16 cellular contexts compared by ENCODE assay signal in the genomic region with DNA sequence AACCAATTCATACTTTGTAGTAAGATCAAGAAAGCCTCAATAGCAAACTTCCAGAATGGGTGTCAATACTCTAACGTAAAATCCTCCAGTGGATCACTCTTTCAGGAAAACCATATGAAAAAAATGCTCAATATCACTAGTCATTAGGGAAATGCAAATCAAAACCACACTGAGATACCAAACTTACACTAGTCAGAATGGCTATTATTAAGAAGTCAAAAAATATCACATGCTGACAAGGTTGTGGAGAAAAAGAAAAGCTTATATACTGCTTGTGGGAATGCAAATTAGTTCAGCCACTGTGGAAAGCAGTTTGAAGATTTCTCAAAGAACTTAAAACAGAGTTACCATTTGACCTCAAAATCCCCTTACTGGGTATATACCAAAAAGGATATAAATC. TPM values are rescaled to one million over a fixed set of nuclear protein-coding genes. Genes with fewer than 3 reads are reported as not detected.
A peak's percentile ranks its signal among the peaks of the same experiment; 100 is the strongest.
DNase-seq lines count a peak whose midpoint lies in the region; ATAC-seq lines count a peak whose summit lies in the region.
"Had no signal": no experiment of that assay in that cellular context is flagged by ENCODE, and none has a peak within 500 bp of the region (broad histone marks: within the 10 kb centered on the region; RNA-seq: fewer than 3 reads in every experiment).

No MANE protein-coding gene starts in this region.

- no peaks in the 10 kb centered on the region for H3K79me2 ChIP-seq in Karpas-422 (ENCODE audit: low read length)
- H3K79me2 ChIP-seq in GM23248 (ENCODE audit: insufficient read depth): no peaks in the 10 kb centered on the region

- peaks cover 19% of the 10 kb centered on the region for H3K4me1 ChIP-seq in Karpas-422 (ENCODE audit: low read length)
- no peaks in the 10 kb centered on the region for H3K4me1 ChIP-seq in GM23248 (ENCODE audit: insufficient read depth)
- no peaks in the 10 kb centered on the region for H3K4me1 ChIP-seq in mesenchymal stem cell (ENCODE audit: control insufficient read depth, insufficient read depth, low read depth, low read length)
- H3K4me1 ChIP-seq: BE2C had no signal

- ATAC-seq in GM18868 (IDR thresholded peaks at IDR 0.05; ENCODE audit: unreplicated experiment) (peak; percentile 30), GM21528 (IDR thresholded peaks at IDR 0.05; ENCODE audit: low FRiP score, unreplicated experiment) (peak; percentile 59), HG02981 (IDR thresholded peaks at IDR 0.05; ENCODE audit: unreplicated experiment) (peak; percentile 53)
- ATAC-seq: HepG2; stimulated activated naive CD8-positive, alpha-beta T cell treated with anti-CD3 and anti-CD28 coated beads, Interleukin-15, amount 100 ng/mL, for 72 hours had no signal

- H3F3A ChIP-seq in GM23248 (ENCODE audit: insufficient read depth): no peaks in the 10 kb centered on the region

- no peak overlapping the region for H2BK5ac ChIP-seq in mesenchymal stem cell (ENCODE audit: low read depth, low read length, poor library complexity, severe bottlenecking)

- H3K14ac ChIP-seq in mesenchymal stem cell (ENCODE audit: low read length in 2 of 2): no peak overlapping the region

- H3K9me3 ChIP-seq in Karpas-422 (ENCODE audit: low read length) (no peaks in the 10 kb centered on the region), GM23248 (ENCODE audit: low read depth) (no peaks in the 10 kb centered on the region), mesenchymal stem cell (ENCODE audit: control insufficient read depth, low read length) (no peaks in the 10 kb centered on the region)
- H3K9me3 ChIP-seq: BE2C had no signal

- H4K20me1 ChIP-seq in Karpas-422 (ENCODE audit: insufficient read depth, low read depth, low read length) (no peaks in the 10 kb centered on the region), GM23248 (ENCODE audit: insufficient read depth) (no peaks in the 10 kb centered on the region)

- no peak overlapping the region for H3K4ac ChIP-seq in mesenchymal stem cell (ENCODE audit: low read depth in 1 of 2, low read length in 2 of 2)

- H3K18ac ChIP-seq in mesenchymal stem cell (ENCODE audit: low read depth in 1 of 2, low read length in 2 of 2): no peak overlapping the region

- H4K8ac ChIP-seq in mesenchymal stem cell (ENCODE audit: low read length): no peak overlapping the region

- no peak overlapping the region for H3K9ac ChIP-seq in Karpas-422 (ENCODE audit: low read length)
- H3K9ac ChIP-seq in GM23248: no peak overlapping the region
- H3K9ac ChIP-seq in mesenchymal stem cell (ENCODE audit: low read length): no peak overlapping the region

- H4K91ac ChIP-seq in mesenchymal stem cell (ENCODE audit: low read length): no peak overlapping the region

- no peak overlapping the region for H3K4me3 ChIP-seq in Karpas-422 (ENCODE audit: low read length)
- H3K4me3 ChIP-seq in GM23248: no peak overlapping the region
- no peak overlapping the region for H3K4me3 ChIP-seq in mesenchymal stem cell (ENCODE audit: insufficient read depth in 1 of 2, low read depth in 1 of 2, low read length in 2 of 2)

- no peaks in the 10 kb centered on the region for H3K9me2 ChIP-seq in Karpas-422 (replicated peaks; ENCODE audit: insufficient read depth, low read length)
- H3K9me2 ChIP-seq in GM23248 (ENCODE audit: insufficient read depth): no peaks in the 10 kb centered on the region

- H3K23ac ChIP-seq in mesenchymal stem cell (ENCODE audit: low read length in 2 of 2): no peak overlapping the region

- no peak overlapping the region for H2AK5ac ChIP-seq in mesenchymal stem cell (ENCODE audit: low read length, severe bottlenecking)

- H2BK15ac ChIP-seq in mesenchymal stem cell (ENCODE audit: low read depth, poor library complexity, severe bottlenecking): no peak overlapping the region

- H3K79me1 ChIP-seq in mesenchymal stem cell (replicated peaks; ENCODE audit: low read length, poor library complexity, severe bottlenecking): no peaks in the 10 kb centered on the region

- in situ Hi-C loops in GM23248 (cut with MboI): no loop called here

- DNase-seq in Karpas-422 (no peak), GM23248 (no peak), mesenchymal stem cell (no peak), GF-D8 (lab: John Stamatoyannopoulos, UW) (no peak), NCI-H1048 (lab: John Stamatoyannopoulos, UW) (no peak)
- DNase-seq: activated naive CD4-positive, alpha-beta T cell treated with anti-CD3 and anti-CD28 coated beads for 36 hours; BE2C; H9; NCI-H1105; NCI-H2227 treated with DMSO at 0.1 percent for 48 hours; stimulated activated naive CD8-positive, alpha-beta T cell treated with anti-CD3 and anti-CD28 coated beads, Interleukin-15, amount 100 ng/mL, for 72 hours had no signal

- H2AFZ ChIP-seq in Karpas-422 (ENCODE audit: low read length) (no peak overlapping the region), GM23248 (no peak overlapping the region), mesenchymal stem cell (ENCODE audit: low read depth, low read length) (no peak overlapping the region)

- H2BK12ac ChIP-seq in mesenchymal stem cell (ENCODE audit: low read length in 2 of 2): no peak overlapping the region

- H3K4me2 ChIP-seq in Karpas-422 (ENCODE audit: low read depth, low read length, poor library complexity, severe bottlenecking) (peak overlapping the region; percentile 29), GM23248 (ENCODE audit: unreplicated experiment) (no peak overlapping the region), mesenchymal stem cell (ENCODE audit: low read length, poor library complexity, severe bottlenecking) (no peak overlapping the region)

- no peaks in the 10 kb centered on the region for H3K27me3 ChIP-seq in Karpas-422 (ENCODE audit: low read length)
- no peaks in the 10 kb centered on the region for H3K27me3 ChIP-seq in GM23248 (replicated peaks; ENCODE audit: insufficient read depth)
- H3K27me3 ChIP-seq in mesenchymal stem cell (ENCODE audit: control insufficient read depth in 1 of 2, insufficient read depth in 1 of 2, low read length in 2 of 2): no peaks in the 10 kb centered on the region
- H3K27me3 ChIP-seq: BE2C had no signal

- no peak overlapping the region for H3K27ac ChIP-seq in Karpas-422 (ENCODE audit: low read length)
- no peak overlapping the region for H3K27ac ChIP-seq in GM23248
- H3K27ac ChIP-seq in mesenchymal stem cell (ENCODE audit: low read length, poor library complexity, severe bottlenecking): no peak overlapping the region
- H3K27ac ChIP-seq: VCaP had no signal

- no peaks in the 10 kb centered on the region for H3K36me3 ChIP-seq in Karpas-422 (ENCODE audit: insufficient read depth, low read length)
- H3K36me3 ChIP-seq in GM23248 (ENCODE audit: low read depth): no peaks in the 10 kb centered on the region
- no peaks in the 10 kb centered on the region for H3K36me3 ChIP-seq in mesenchymal stem cell (ENCODE audit: control insufficient read depth in 1 of 2, insufficient read depth in 2 of 2, low read depth in 1 of 2, low read length in 2 of 2)
- H3K36me3 ChIP-seq: BE2C had no signal

- WGBS in GM23248 (ENCODE audit: low coverage in 1 of 2, low lambda C conversion rate in 2 of 2, missing lambda C conversion rate in 2 of 2), 2 experiments: 5% methylated on average over 1 of the region's 1 CpG
- WGBS in mesenchymal stem cell: 62% methylated on average over 1 of the region's 1 CpG

- no peak overlapping the region for H2BK120ac ChIP-seq in mesenchymal stem cell (ENCODE audit: low read depth, low read length)

RNA-seq across cellular contexts. Expression of a gene that starts 49.5 kb away (rescaled TPM):
- total RNA-seq in Karpas-422 (2014; rRNA removed; shearing (Covaris generic); ENCODE audit: low replicate concordance): 27.3 and 29.9 TPM in 2 replicates
- total RNA-seq in GM23248 (2014; rRNA removed; shearing (Covaris generic)): 21.4 and 25.2 TPM in 2 replicates
- 21.5 and 23.3 TPM in 2 replicates for polyA plus RNA-seq in GM23248 (2016; fragmentation: Nextera tagmentation; extraction: Ambion mirVana)
- polyA plus RNA-seq in mesenchymal stem cell (2013, experiment 1 of 2): 18.5 TPM
- polyA plus RNA-seq in mesenchymal stem cell (2013, experiment 2 of 2): 18.2 TPM
